22 cellular contexts compared by ENCODE assay signal in the genomic region with DNA sequence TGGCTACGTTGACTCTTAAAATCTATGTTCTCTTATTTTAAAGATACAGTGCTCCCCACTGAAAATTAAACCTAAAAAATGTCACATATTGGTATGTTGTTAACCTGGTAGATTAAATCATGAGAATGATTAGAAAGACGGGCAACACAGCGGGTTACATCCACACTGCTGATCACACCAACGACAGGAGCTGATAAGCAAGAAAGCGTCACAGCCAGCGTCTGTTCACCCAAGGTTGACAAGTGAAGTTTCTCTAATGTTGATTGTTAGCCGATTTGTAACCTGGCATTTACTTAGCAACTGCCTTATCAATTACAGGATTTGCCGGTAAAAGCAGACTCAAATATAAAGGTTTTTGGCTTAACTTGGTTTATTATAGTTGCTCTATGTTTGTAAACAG.
"Had no signal": no experiment of that assay in that cellular context is flagged by ENCODE, and none has a peak within 500 bp of the region (broad histone marks: within the 10 kb centered on the region; RNA-seq: fewer than 3 reads in every experiment).

No MANE protein-coding gene starts in this region.

- ATAC-seq: gastrocnemius medialis; heart right ventricle; left cardiac atrium; left lung; left ventricle myocardium superior; lower lobe of right lung; naive thymus-derived CD4-positive, alpha-beta T cell had no signal

- DNase-seq: colonic mucosa; cortex of kidney; effector CD4-positive, alpha-beta T cell; effector memory CD4-positive, alpha-beta T cell; erythroblast; esophagus squamous epithelium; foreskin fibroblast; foreskin melanocyte; gastrocnemius medialis; glutamatergic neuron; head of caudate nucleus; heart right ventricle; hippocampal formation; left cardiac atrium; left lung; left ventricle myocardium superior; lower lobe of right lung; mesenchymal stem cell; midbrain; naive thymus-derived CD4-positive, alpha-beta T cell had no signal

- H3K36me3 Mint-ChIP-seq: naive thymus-derived CD4-positive, alpha-beta T cell had no signal

- H3K4me1 ChIP-seq: colonic mucosa, esophagus squamous epithelium, gastrocnemius medialis, left lung, lower lobe of right lung had no signal

- H3K27ac ChIP-seq: colonic mucosa, epithelial cell of prostate, esophagus squamous epithelium, gastrocnemius medialis, heart right ventricle, left lung, lower lobe of right lung had no signal

- H3K27me3 Mint-ChIP-seq: dendritic cell treated with granulocyte-macrophage colony-stimulating factor and Interleukin-4, amounts not matched to agents 40 ng/mL and 50 ng/mL, for 4 days had no signal

- H3K4me3 Mint-ChIP-seq: dendritic cell treated with granulocyte-macrophage colony-stimulating factor and Interleukin-4, amounts not matched to agents 40 ng/mL and 50 ng/mL, for 4 days; naive thymus-derived CD4-positive, alpha-beta T cell had no signal

- H3K27me3 ChIP-seq: colonic mucosa, gastrocnemius medialis, heart right ventricle, left lung had no signal

- H3K9me3 Mint-ChIP-seq: dendritic cell treated with granulocyte-macrophage colony-stimulating factor and Interleukin-4, amounts not matched to agents 40 ng/mL and 50 ng/mL, for 4 days had no signal

- H3K27ac Mint-ChIP-seq: dendritic cell treated with granulocyte-macrophage colony-stimulating factor and Interleukin-4, amounts not matched to agents 40 ng/mL and 50 ng/mL, for 4 days; naive thymus-derived CD4-positive, alpha-beta T cell had no signal

- H3K36me3 ChIP-seq: colonic mucosa, esophagus squamous epithelium, gastrocnemius medialis, heart right ventricle, left lung, lower lobe of right lung had no signal

- H3K4me3 ChIP-seq: colonic mucosa, esophagus squamous epithelium, gastrocnemius medialis, heart right ventricle, left lung, lower lobe of right lung had no signal

- H3K9me3 ChIP-seq: colonic mucosa, esophagus squamous epithelium, gastrocnemius medialis, heart right ventricle, left lung, lower lobe of right lung had no signal
